1 cellular context compared by ENCODE assay signal in the genomic region with DNA sequence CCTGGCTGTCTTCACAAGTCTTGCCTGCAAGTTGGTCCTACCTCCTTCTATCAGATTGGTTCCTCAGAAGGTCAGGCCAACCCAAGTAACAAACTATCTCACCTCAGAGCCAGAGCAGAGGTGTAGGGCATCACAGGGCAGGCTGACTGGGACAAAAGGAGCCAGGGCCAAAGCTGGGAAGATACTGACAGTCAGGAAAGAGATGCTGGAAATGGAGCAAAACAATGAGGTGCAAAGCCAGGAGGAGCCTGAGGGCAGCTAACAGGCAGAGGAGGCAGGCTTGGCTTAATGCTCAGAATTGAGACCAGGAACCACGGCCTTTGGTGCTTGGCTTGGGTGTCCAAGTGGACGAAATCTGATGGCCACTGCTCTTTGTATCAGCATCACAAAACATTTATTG.
TF ChIP-seq lines count a peak whose summit lies in the region.

No MANE protein-coding gene starts in this region.

TF ChIP-seq in K562, 482 proteins besides CTCF, POLR2A, EP300 and RAD21:
- TF ChIP-seq, protein P1, sequence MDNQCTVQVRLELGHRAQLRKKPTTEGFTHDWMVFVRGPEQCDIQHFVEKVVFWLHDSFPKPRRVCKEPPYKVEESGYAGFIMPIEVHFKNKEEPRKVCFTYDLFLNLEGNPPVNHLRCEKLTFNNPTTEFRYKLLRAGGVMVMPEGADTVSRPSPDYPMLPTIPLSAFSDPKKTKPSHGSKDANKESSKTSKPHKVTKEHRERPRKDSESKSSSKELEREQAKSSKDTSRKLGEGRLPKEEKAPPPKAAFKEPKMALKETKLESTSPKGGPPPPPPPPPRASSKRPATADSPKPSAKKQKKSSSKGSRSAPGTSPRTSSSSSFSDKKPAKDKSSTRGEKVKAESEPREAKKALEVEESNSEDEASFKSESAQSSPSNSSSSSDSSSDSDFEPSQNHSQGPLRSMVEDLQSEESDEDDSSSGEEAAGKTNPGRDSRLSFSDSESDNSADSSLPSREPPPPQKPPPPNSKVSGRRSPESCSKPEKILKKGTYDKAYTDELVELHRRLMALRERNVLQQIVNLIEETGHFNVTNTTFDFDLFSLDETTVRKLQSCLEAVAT (IDR thresholded peaks at IDR 0.05): no peak
- no peak for TF ChIP-seq HSF4 (CRISPR knock-in tag; IDR thresholded peaks at IDR 0.05; ENCODE audit: borderline replicate concordance)
- TF ChIP-seq, protein P2, sequence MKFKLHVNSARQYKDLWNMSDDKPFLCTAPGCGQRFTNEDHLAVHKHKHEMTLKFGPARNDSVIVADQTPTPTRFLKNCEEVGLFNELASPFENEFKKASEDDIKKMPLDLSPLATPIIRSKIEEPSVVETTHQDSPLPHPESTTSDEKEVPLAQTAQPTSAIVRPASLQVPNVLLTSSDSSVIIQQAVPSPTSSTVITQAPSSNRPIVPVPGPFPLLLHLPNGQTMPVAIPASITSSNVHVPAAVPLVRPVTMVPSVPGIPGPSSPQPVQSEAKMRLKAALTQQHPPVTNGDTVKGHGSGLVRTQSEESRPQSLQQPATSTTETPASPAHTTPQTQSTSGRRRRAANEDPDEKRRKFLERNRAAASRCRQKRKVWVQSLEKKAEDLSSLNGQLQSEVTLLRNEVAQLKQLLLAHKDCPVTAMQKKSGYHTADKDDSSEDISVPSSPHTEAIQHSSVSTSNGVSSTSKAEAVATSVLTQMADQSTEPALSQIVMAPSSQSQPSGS (CRISPR knock-in tag; IDR thresholded peaks at IDR 0.05): no peak
- no peak for TF ChIP-seq NFE2L1 (tag; IDR thresholded peaks at IDR 0.05; ENCODE audit: borderline replicate concordance, low read depth)
- TF ChIP-seq PRPF4 (IDR thresholded peaks at IDR 0.05; ENCODE audit: insufficient read depth, low read depth, low read length, poor library complexity, severe bottlenecking): no peak
- TF ChIP-seq ZFP30 (CRISPR knock-in tag; IDR thresholded peaks at IDR 0.05; ENCODE audit: borderline replicate concordance): no peak
- no peak for TF ChIP-seq ATF1 (CRISPR knock-in tag; IDR thresholded peaks at IDR 0.05)
- TF ChIP-seq ATF1 (tag; IDR thresholded peaks at IDR 0.05): no peak
- no peak for TF ChIP-seq FOXP1 (CRISPR knock-in tag; IDR thresholded peaks at IDR 0.05)
- TF ChIP-seq ZC3H11A (IDR thresholded peaks at IDR 0.05; ENCODE audit: low read depth, low read length): no peak
- no peak for TF ChIP-seq TCF7L2 (IDR thresholded peaks at IDR 0.05; ENCODE audit: low read depth, low read length)
- no peak for TF ChIP-seq ZBED1 (IDR thresholded peaks at IDR 0.05)
- no peak for TF ChIP-seq TEAD1 (CRISPR knock-in tag; IDR thresholded peaks at IDR 0.05)
- TF ChIP-seq HMG20A (CRISPR knock-in tag; conservative IDR thresholded peaks at IDR 0.05): no peak
- TF ChIP-seq, protein P3, sequence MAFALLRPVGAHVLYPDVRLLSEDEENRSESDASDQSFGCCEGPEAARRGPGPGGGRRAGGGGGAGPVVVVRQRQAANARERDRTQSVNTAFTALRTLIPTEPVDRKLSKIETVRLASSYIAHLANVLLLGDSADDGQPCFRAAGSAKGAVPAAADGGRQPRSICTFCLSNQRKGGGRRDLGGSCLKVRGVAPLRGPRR (CRISPR knock-in tag; IDR thresholded peaks at IDR 0.05): no peak
- TF ChIP-seq TOE1 (IDR thresholded peaks at IDR 0.05; ENCODE audit: borderline replicate concordance): no peak
- TF ChIP-seq TOE1 (CRISPR knock-in tag; IDR thresholded peaks at IDR 0.05; ENCODE audit: borderline replicate concordance, low read depth): no peak
- no peak for TF ChIP-seq ZNF830 (CRISPR knock-in tag; IDR thresholded peaks at IDR 0.05)
- no peak for TF ChIP-seq ZFP1 (CRISPR knock-in tag; IDR thresholded peaks at IDR 0.05)
TF ChIP-seq in K562: peak in this region for 0.
